ENCODE assay signal across 20 cellular contexts in the genomic region with DNA sequence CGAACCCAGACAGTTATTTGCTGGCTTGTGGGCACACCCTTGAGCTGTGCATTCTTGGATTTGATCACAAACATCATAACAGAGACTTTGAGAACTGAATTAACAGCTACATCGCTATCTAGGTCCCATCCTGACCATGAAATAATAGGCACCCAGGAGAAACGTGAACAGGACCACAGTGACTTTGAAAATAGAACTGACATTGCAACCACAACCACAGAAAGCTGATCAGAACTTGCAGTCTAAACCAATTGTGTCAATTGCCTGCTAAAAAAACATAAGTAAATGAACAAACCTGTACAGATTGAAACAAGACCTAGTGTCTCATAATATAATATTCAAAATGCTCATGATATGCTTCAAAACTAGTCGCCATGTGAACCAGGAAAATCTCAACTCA.
"Had no signal": no experiment of that assay in that cellular context is flagged by ENCODE, and none has a peak within 500 bp of the region (broad histone marks: within the 10 kb centered on the region; RNA-seq: fewer than 3 reads in every experiment).

No MANE protein-coding gene starts in this region.

- H3K36me3 ChIP-seq: esophagus squamous epithelium, lower lobe of right lung, prostate gland, right atrium auricular region, sigmoid colon, tibial artery had no signal

- H3K27ac ChIP-seq: esophagus squamous epithelium, lower lobe of right lung, prostate gland, right atrium auricular region, sigmoid colon, testis, tibial artery had no signal

- H3K4me1 ChIP-seq: esophagus squamous epithelium, lower lobe of right lung, prostate gland, right atrium auricular region, testis, tibial artery had no signal

- H3K27me3 ChIP-seq: esophagus squamous epithelium, right atrium auricular region, sigmoid colon, testis, tibial artery had no signal

- H3K9me3 ChIP-seq: esophagus squamous epithelium, lower lobe of right lung, prostate gland, right atrium auricular region, sigmoid colon, testis had no signal

- FAIRE-seq: endothelial cell of umbilical vein, frontal cortex, keratinocyte had no signal

- H3K4me3 ChIP-seq: esophagus squamous epithelium, lower lobe of right lung, prostate gland, right atrium auricular region, sigmoid colon, testis, tibial artery had no signal

- DNase-seq: effector memory CD4-positive, alpha-beta T cell; esophagus squamous epithelium; left ventricle myocardium superior; lower lobe of right lung; naive thymus-derived CD8-positive, alpha-beta T cell; nephron progenitor cell; nucleus accumbens; sigmoid colon; stimulated activated CD4-positive, alpha-beta T cell treated with anti-CD3 and anti-CD28 coated beads, Interleukin-2, amount 100 ng/mL, for 24 hours; stimulated activated CD4-positive, alpha-beta T cell treated with anti-CD3 and anti-CD28 coated beads, Interleukin-4, amount 100 ng/mL, for 24 hours; stimulated activated naive CD8-positive, alpha-beta T cell treated with anti-CD3 and anti-CD28 coated beads, Interleukin-15, Interleukin-2, amounts not matched to agents 100 U/mL and 50 U/mL, for 24 hours; substantia nigra; testis; tibial artery had no signal

- ATAC-seq: left ventricle myocardium superior; lower lobe of right lung; naive thymus-derived CD8-positive, alpha-beta T cell; stimulated activated memory B cell treated with anti-CD40 and anti-IgM and Interleukin-4, amounts not matched to agents 10 μg/mL and 1 μg/mL and 100 μg/mL, for 72 hours; stimulated activated naive CD8-positive, alpha-beta T cell treated with anti-CD3 and anti-CD28 coated beads, Interleukin-15, Interleukin-2, amounts not matched to agents 100 U/mL and 50 U/mL, for 24 hours had no signal
